1 cellular context compared by ENCODE assay signal in the genomic region with DNA sequence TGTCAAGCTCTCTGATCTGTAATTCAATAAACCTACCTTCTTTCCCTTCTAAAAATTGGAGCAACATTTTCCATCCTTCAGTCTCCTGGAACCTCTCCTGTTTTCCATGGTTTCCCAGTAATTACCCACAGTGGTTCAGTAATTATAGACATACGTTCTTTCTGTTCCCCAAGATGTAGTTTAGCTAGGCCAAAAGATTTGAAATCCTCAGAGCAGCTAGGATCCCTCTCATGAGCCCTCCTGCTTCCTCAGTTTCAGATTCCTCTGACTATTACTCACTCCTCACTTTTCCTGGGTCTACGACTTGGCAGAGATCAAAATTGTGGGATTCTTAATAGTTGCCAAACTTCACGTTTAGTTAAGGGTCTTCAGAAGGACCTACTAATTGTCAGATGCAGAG.
TF ChIP-seq lines count a peak whose summit lies in the region.

No MANE protein-coding gene starts in this region.

TF ChIP-seq in IMR-90, 13 proteins besides CTCF, POLR2A, EP300 and RAD21:
- TF ChIP-seq RFX5 (IDR thresholded peaks at IDR 0.05; ENCODE audit: low read depth, low read length) (no peak), MXI1 (IDR thresholded peaks at IDR 0.05; ENCODE audit: borderline replicate concordance, low read depth, low read length) (no peak), RCOR1 (IDR thresholded peaks at IDR 0.05; ENCODE audit: insufficient replicate concordance, low read length) (no peak), CHD1 (IDR thresholded peaks at IDR 0.05; ENCODE audit: low read depth, low read length) (no peak), SMC3 (IDR thresholded peaks at IDR 0.05; ENCODE audit: low read depth, low read length) (no peak), NFE2L2 (IDR thresholded peaks at IDR 0.05; ENCODE audit: low read depth, low read length) (no peak), BHLHE40 (IDR thresholded peaks at IDR 0.05; ENCODE audit: low read depth, low read length) (no peak), CEBPB (IDR thresholded peaks at IDR 0.05; ENCODE audit: low read depth, low read length) (no peak), MAFK (IDR thresholded peaks at IDR 0.05; ENCODE audit: low read depth, low read length) (no peak), FOS (IDR thresholded peaks at IDR 0.05; ENCODE audit: low read depth, low read length) (no peak), MAZ (IDR thresholded peaks at IDR 0.05; ENCODE audit: borderline replicate concordance, low read depth, low read length) (no peak)
- TF ChIP-seq, protein P1, sequence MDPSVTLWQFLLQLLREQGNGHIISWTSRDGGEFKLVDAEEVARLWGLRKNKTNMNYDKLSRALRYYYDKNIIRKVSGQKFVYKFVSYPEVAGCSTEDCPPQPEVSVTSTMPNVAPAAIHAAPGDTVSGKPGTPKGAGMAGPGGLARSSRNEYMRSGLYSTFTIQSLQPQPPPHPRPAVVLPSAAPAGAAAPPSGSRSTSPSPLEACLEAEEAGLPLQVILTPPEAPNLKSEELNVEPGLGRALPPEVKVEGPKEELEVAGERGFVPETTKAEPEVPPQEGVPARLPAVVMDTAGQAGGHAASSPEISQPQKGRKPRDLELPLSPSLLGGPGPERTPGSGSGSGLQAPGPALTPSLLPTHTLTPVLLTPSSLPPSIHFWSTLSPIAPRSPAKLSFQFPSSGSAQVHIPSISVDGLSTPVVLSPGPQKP (IDR thresholded peaks at IDR 0.05; ENCODE audit: borderline replicate concordance, low read depth, low read length): no peak
- TF ChIP-seq, protein P2, sequence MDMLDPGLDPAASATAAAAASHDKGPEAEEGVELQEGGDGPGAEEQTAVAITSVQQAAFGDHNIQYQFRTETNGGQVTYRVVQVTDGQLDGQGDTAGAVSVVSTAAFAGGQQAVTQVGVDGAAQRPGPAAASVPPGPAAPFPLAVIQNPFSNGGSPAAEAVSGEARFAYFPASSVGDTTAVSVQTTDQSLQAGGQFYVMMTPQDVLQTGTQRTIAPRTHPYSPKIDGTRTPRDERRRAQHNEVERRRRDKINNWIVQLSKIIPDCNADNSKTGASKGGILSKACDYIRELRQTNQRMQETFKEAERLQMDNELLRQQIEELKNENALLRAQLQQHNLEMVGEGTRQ (IDR thresholded peaks at IDR 0.05; ENCODE audit: low read depth, low read length): no peak
